Comparison of ENCODE assay signal across 1 cellular context in genomic region chr15:96334017-96334704, GRCh38.
TF ChIP-seq lines count a peak whose summit lies in the region.

No MANE protein-coding gene starts in this region.

TF ChIP-seq in H1, 55 proteins besides CTCF, POLR2A, EP300 and RAD21:
- TF ChIP-seq KDM4A (IDR thresholded peaks at IDR 0.05; ENCODE audit: low read depth, low read length, severe bottlenecking) (peak; percentile 2), SP4 (IDR thresholded peaks at IDR 0.05; ENCODE audit: low read length) (no peak), RNF2 (IDR thresholded peaks at IDR 0.05; ENCODE audit: borderline replicate concordance, low read depth, low read length, missing control alignments, poor library complexity, severe bottlenecking) (peak; percentile 93), SUZ12 (IDR thresholded peaks at IDR 0.05; ENCODE audit: low read length) (peak; percentile 98), MAX (IDR thresholded peaks at IDR 0.05) (peak; percentile 44; the same call in 1 of the 2 replicates), EZH2 (IDR thresholded peaks at IDR 0.05; ENCODE audit: low read depth, low read length, severe bottlenecking) (peak; percentile 100), BCL11A (IDR thresholded peaks at IDR 0.05; ENCODE audit: low read depth in 2 of 2, low read length in 2 of 2) (no peak), CEBPB (IDR thresholded peaks at IDR 0.05; ENCODE audit: low read depth, low read length) (no peak)
